1 cellular context compared by ENCODE assay signal in genomic region chr2:20822535-20823490, GRCh38.
TF ChIP-seq lines count a peak whose summit lies in the region.

TSS of gene LDAH (minus strand) at chr2:20823101. CDS start at chr2:20801463, 21,638 bp downstream.

TF ChIP-seq in HepG2, 621 proteins besides CTCF, POLR2A, EP300 and RAD21 (continued from another document):
- TF ChIP-seq ZEB1 (IDR thresholded peaks at IDR 0.05; ENCODE audit: insufficient replicate concordance, low read depth) (peak; percentile 98), MTF1 (CRISPR knock-in tag; IDR thresholded peaks at IDR 0.05) (peak; percentile 89; the same call in 1 of the 2 replicates), HNF4A (CRISPR knock-in tag; IDR thresholded peaks at IDR 0.05) (peak; percentile 62)
